8 cellular contexts compared by ENCODE assay signal in genomic region chr14:103920981-103921854, GRCh38.
DNase-seq lines count a peak whose midpoint lies in the region; ATAC-seq lines count a peak whose summit lies in the region.

No MANE protein-coding gene starts in this region.

- H3K27me3 Mint-ChIP-seq in central memory CD8-positive, alpha-beta T cell: peaks cover 13% of the 10 kb centered on the region

- H3K4me1 Mint-ChIP-seq in central memory CD8-positive, alpha-beta T cell: peaks cover 6% of the 10 kb centered on the region

- ATAC-seq in GM19023 (IDR thresholded peaks at IDR 0.05; ENCODE audit: unreplicated experiment) (peak; percentile 85), HG03196 (IDR thresholded peaks at IDR 0.05; ENCODE audit: unreplicated experiment) (peak; percentile 95)
- ATAC-seq in central memory CD8-positive, alpha-beta T cell (replicated peaks; ENCODE audit: extremely low read depth, poor library complexity, severe bottlenecking): peak; percentile 98

- DNase-seq in AG20443 (ENCODE audit: low spot score) (peak; percentile 99), NCI-H226 (peak; percentile 81), islet precursor cell (peak; percentile 96)
- DNase-seq in activated CD4-positive, CD25-positive, alpha-beta regulatory T cell (lab: John Stamatoyannopoulos, UW): peak; percentile 91 to 97 (median 94)
- DNase-seq in central memory CD8-positive, alpha-beta T cell (ENCODE audit: low spot score in 2 of 2): peak; percentile 90 to 93
- DNase-seq in stimulated activated CD4-positive, alpha-beta T cell treated with anti-CD3 and anti-CD28 coated beads, Interleukin-12 subunit alpha, Interleukin-12 subunit beta, amount 100 ng/mL, for 4 hours: peak; percentile 94

- H3K27ac Mint-ChIP-seq in central memory CD8-positive, alpha-beta T cell (ENCODE audit: low read depth): peak overlapping the region; percentile 64

- peaks cover 7% of the 10 kb centered on the region for H3K36me3 Mint-ChIP-seq in central memory CD8-positive, alpha-beta T cell (ENCODE audit: insufficient read depth)

- no peaks in the 10 kb centered on the region for H3K9me3 Mint-ChIP-seq in central memory CD8-positive, alpha-beta T cell

- peak overlapping the region; percentile 89 for H3K4me3 Mint-ChIP-seq in central memory CD8-positive, alpha-beta T cell

Comparison
In these comparisons a context has a peak if more than half of its experiments do, and no peak if none do; other contexts are left out.
1. Peak in every context shown above with its lines: DNase-seq and ATAC-seq.